Comparison of ENCODE assay signal across 1 cellular context in the genomic region with DNA sequence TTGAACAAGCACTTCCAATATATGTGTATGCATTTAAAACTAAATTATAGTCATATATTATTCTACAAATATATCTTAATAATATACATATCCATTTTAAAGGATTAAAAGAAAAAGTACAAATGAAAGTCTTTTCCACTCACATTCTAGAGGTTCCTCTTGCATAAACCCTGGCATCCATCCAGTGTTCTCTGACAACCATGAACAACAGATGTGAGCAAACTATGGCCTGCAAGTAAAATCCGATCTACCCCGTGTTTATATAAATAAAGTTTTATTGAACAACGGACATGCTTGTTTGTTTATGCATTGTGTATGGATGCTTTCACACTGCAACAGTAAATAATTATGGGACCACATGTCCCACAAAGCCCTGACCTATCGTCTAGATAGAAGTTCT.
TF ChIP-seq lines count a peak whose summit lies in the region.

No MANE protein-coding gene starts in this region.

TF ChIP-seq in GM12878, 131 proteins besides CTCF, POLR2A, EP300 and RAD21 (continued from another document):
- TF ChIP-seq, protein P1, sequence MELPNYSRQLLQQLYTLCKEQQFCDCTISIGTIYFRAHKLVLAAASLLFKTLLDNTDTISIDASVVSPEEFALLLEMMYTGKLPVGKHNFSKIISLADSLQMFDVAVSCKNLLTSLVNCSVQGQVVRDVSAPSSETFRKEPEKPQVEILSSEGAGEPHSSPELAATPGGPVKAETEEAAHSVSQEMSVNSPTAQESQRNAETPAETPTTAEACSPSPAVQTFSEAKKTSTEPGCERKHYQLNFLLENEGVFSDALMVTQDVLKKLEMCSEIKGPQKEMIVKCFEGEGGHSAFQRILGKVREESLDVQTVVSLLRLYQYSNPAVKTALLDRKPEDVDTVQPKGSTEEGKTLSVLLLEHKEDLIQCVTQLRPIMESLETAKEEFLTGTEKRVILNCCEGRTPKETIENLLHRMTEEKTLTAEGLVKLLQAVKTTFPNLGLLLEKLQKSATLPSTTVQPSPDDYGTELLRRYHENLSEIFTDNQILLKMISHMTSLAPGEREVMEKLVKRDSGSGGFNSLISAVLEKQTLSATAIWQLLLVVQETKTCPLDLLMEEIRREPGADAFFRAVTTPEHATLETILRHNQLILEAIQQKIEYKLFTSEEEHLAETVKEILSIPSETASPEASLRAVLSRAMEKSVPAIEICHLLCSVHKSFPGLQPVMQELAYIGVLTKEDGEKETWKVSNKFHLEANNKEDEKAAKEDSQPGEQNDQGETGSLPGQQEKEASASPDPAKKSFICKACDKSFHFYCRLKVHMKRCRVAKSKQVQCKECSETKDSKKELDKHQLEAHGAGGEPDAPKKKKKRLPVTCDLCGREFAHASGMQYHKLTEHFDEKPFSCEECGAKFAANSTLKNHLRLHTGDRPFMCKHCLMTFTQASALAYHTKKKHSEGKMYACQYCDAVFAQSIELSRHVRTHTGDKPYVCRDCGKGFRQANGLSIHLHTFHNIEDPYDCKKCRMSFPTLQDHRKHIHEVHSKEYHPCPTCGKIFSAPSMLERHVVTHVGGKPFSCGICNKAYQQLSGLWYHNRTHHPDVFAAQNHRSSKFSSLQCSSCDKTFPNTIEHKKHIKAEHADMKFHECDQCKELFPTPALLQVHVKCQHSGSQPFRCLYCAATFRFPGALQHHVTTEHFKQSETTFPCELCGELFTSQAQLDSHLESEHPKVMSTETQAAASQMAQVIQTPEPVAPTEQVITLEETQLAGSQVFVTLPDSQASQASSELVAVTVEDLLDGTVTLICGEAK (IDR thresholded peaks at IDR 0.05; ENCODE audit: borderline replicate concordance) = peak; percentile 49; the same call in 1 of the 2 replicates
